In genomic region chr21:23507501-23507900, GRCh38 we compare ENCODE assay signal across 30 cellular contexts.
"Had no signal": no experiment of that assay in that cellular context is flagged by ENCODE, and none has a peak within 500 bp of the region (broad histone marks: within the 10 kb centered on the region; RNA-seq: fewer than 3 reads in every experiment).

No MANE protein-coding gene starts in this region.

- H3K27ac Mint-ChIP-seq: activated B cell treated with CpG ODN at 0.5 μM for 24 hours; activated CD8-positive, alpha-beta T cell treated with anti-CD3 and anti-CD28 coated beads for 36 hours; activated naive CD8-positive, alpha-beta T cell; activated T-helper 17 cell treated with anti-CD3 and anti-CD28 coated beads, Interleukin-2, amount 50 U/mL, for 72 hours; T-helper 17 cell; T-helper 2 cell treated with Interferon-gamma antibody and Interleukin-4, amounts not matched to agents 5 μg/mL and 100 μg/mL, for 36 hours had no signal

- H3K36me3 ChIP-seq: brain microvascular endothelial cell, esophagus squamous epithelium, gastroesophageal sphincter, heart right ventricle, WERI-Rb-1 had no signal

- H3K4me3 Mint-ChIP-seq: activated B cell treated with CpG ODN at 0.5 μM for 24 hours; activated CD8-positive, alpha-beta T cell treated with anti-CD3 and anti-CD28 coated beads for 36 hours; activated naive CD8-positive, alpha-beta T cell; activated T-cell treated with anti-CD3 and anti-CD28 coated beads, Interleukin-2, amount 50 U/mL, for 4 hours; activated T-helper 17 cell treated with anti-CD3 and anti-CD28 coated beads, Interleukin-2, amount 50 U/mL, for 72 hours; central memory CD8-positive, alpha-beta T cell; T-helper 17 cell; T-helper 2 cell treated with Interferon-gamma antibody and Interleukin-4, amounts not matched to agents 5 μg/mL and 100 μg/mL, for 36 hours had no signal

- H3K27me3 ChIP-seq: brain microvascular endothelial cell, esophagus squamous epithelium, gastroesophageal sphincter, heart right ventricle had no signal

- H3K36me3 Mint-ChIP-seq: activated naive CD8-positive, alpha-beta T cell had no signal

- DNase-seq: activated B cell treated with CpG ODN at 0.5 μM for 24 hours; activated CD4-positive, alpha-beta T cell treated with anti-CD3 and anti-CD28 coated beads for 48 hours; activated CD4-positive, alpha-beta T cell treated with anti-CD3 and anti-CD28 coated beads, Interleukin-2, amount 50 U/mL, for 1 hour; activated CD4-positive, alpha-beta T cell treated with anti-CD3 and anti-CD28 coated beads, Interleukin-2, amount 50 U/mL, for 48 hours; activated CD8-positive, alpha-beta memory T cell treated with anti-CD3 and anti-CD28 coated beads for 24 hours; activated CD8-positive, alpha-beta T cell treated with anti-CD3 and anti-CD28 coated beads for 36 hours; activated effector memory CD4-positive, alpha-beta T cell treated with Interleukin-2 at 50 U/mL for 16 hours; activated gamma-delta T cell treated with Interleukin-2 at 50 U/mL for 16 hours; activated naive CD4-positive, alpha-beta T cell treated with anti-CD3 and anti-CD28 coated beads, Interleukin-2, amount 50 U/mL, for 16 hours; activated naive CD4-positive, alpha-beta T cell treated with Interleukin-2 at 50 U/mL for 16 hours; activated T-cell treated with anti-CD3 and anti-CD28 coated beads, Interleukin-2, amount 50 U/mL, for 4 hours; amniotic stem cell; anterior cingulate cortex; brain microvascular endothelial cell; dermis blood vessel endothelial cell; effector CD4-positive, alpha-beta T cell; esophagus squamous epithelium; foreskin melanocyte; heart right ventricle; T-helper 17 cell; T1000; WERI-Rb-1 had no signal

- H3K4me3 ChIP-seq: coronary artery, esophagus squamous epithelium, gastroesophageal sphincter, heart right ventricle had no signal

- H3K27me3 Mint-ChIP-seq: activated B cell treated with CpG ODN at 0.5 μM for 24 hours; activated naive CD8-positive, alpha-beta T cell; activated T-helper 17 cell treated with anti-CD3 and anti-CD28 coated beads, Interleukin-2, amount 50 U/mL, for 72 hours; central memory CD8-positive, alpha-beta T cell; T-helper 17 cell had no signal

- H3K4me1 ChIP-seq: esophagus squamous epithelium, gastroesophageal sphincter, heart right ventricle had no signal

- ATAC-seq: activated CD4-positive, CD25-positive, alpha-beta regulatory T cell treated with anti-CD3 and anti-CD28 coated beads, Interleukin-2, amount 50 U/mL, for 24 hours; activated CD8-positive, alpha-beta T cell treated with anti-CD3 and anti-CD28 coated beads for 36 hours; activated T-cell treated with anti-CD3 and anti-CD28 coated beads, Interleukin-2, amount 50 U/mL, for 4 hours; activated T-helper 17 cell treated with anti-CD3 and anti-CD28 coated beads, Interleukin-2, amount 50 U/mL, for 72 hours; gastroesophageal sphincter; heart right ventricle; T-helper 17 cell had no signal

- H3K9me3 Mint-ChIP-seq: activated B cell treated with CpG ODN at 0.5 μM for 24 hours; activated CD8-positive, alpha-beta T cell treated with anti-CD3 and anti-CD28 coated beads for 36 hours; activated T-helper 17 cell treated with anti-CD3 and anti-CD28 coated beads, Interleukin-2, amount 50 U/mL, for 72 hours had no signal

- H3K9me3 ChIP-seq: gastroesophageal sphincter had no signal

- H3K27ac ChIP-seq: brain microvascular endothelial cell, coronary artery, epithelial cell of prostate, esophagus squamous epithelium, gastroesophageal sphincter, heart right ventricle, WERI-Rb-1 had no signal

- H3K4me1 Mint-ChIP-seq: activated B cell treated with CpG ODN at 0.5 μM for 24 hours; activated T-helper 17 cell treated with anti-CD3 and anti-CD28 coated beads, Interleukin-2, amount 50 U/mL, for 72 hours; central memory CD8-positive, alpha-beta T cell; T-helper 17 cell had no signal
